ENCODE assay signal across 41 cellular contexts in genomic region chr3:31664031-31664430, GRCh38.
"Had no signal": no experiment of that assay in that cellular context is flagged by ENCODE, and none has a peak within 500 bp of the region (broad histone marks: within the 10 kb centered on the region; RNA-seq: fewer than 3 reads in every experiment).

No MANE protein-coding gene starts in this region.

- FAIRE-seq: astrocyte, bronchial epithelial cell had no signal

- H3K27ac ChIP-seq: adrenal gland, ascending aorta, body of pancreas, brain microvascular endothelial cell, breast epithelium, cardiac muscle cell had no signal

- H3K9me3 ChIP-seq: adrenal gland, ascending aorta, body of pancreas, breast epithelium had no signal

- H3K27me3 Mint-ChIP-seq: activated naive CD4-positive, alpha-beta T cell treated with anti-CD3 and anti-CD28 coated beads, Interleukin-2, amount 10 ng/mL, durations not matched to agents 7 days and 5 days; activated naive CD4-positive, alpha-beta T cell treated with anti-CD3 and anti-CD28 coated beads, Interleukin-2, amount 50 U/mL, for 24 hours; activated naive CD8-positive, alpha-beta T cell; activated naive CD8-positive, alpha-beta T cell treated with anti-CD3 and anti-CD28 coated beads for 36 hours; activated naive CD8-positive, alpha-beta T cell treated with anti-CD3 and anti-CD28 coated beads, Interleukin-2, amount 50 U/mL, for 24 hours had no signal

- H3K36me3 ChIP-seq: adrenal gland, breast epithelium, cardiac muscle cell had no signal

- H3K4me1 ChIP-seq: adrenal gland, ascending aorta, body of pancreas, breast epithelium had no signal

- DNase-seq: activated effector memory CD4-positive, alpha-beta T cell treated with anti-CD3 and anti-CD28 coated beads, Interleukin-2, amount 50 U/mL, for 16 hours; activated effector memory CD4-positive, alpha-beta T cell treated with Interleukin-2 at 50 U/mL for 16 hours; activated gamma-delta T cell; activated gamma-delta T cell treated with Interleukin-2 at 50 U/mL for 16 hours; activated naive CD4-positive, alpha-beta T cell; activated naive CD4-positive, alpha-beta T cell treated with anti-CD3 and anti-CD28 coated beads for 36 hours; activated naive CD4-positive, alpha-beta T cell treated with anti-CD3 and anti-CD28 coated beads, Interleukin-2, amount 10 ng/mL, durations not matched to agents 7 days and 5 days; activated naive CD4-positive, alpha-beta T cell treated with anti-CD3 and anti-CD28 coated beads, Interleukin-2, amount 50 U/mL, for 16 hours; activated naive CD4-positive, alpha-beta T cell treated with Interleukin-2 at 50 U/mL for 16 hours; activated naive CD8-positive, alpha-beta T cell treated with anti-CD3 and anti-CD28 coated beads for 36 hours; activated naive CD8-positive, alpha-beta T cell treated with anti-CD3 and anti-CD28 coated beads, Interleukin-2, amount 10 ng/mL, durations not matched to agents 7 days and 5 days; activated naive CD8-positive, alpha-beta T cell treated with anti-CD3 and anti-CD28 coated beads, Interleukin-2, amount 50 U/mL, for 24 hours; activated T-cell treated with anti-CD3 and anti-CD28 coated beads for 4 hours; activated T-cell treated with anti-CD3 and anti-CD28 coated beads, Interleukin-2, amount 50 U/mL, for 1 hour; activated T-cell treated with anti-CD3 and anti-CD28 coated beads, Interleukin-2, amount 50 U/mL, for 24 hours; activated T-cell treated with anti-CD3 and anti-CD28 coated beads, Interleukin-2, amount 50 U/mL, for 4 hours; activated T-cell treated with anti-CD3 and anti-CD28 coated beads, Interleukin-2, amount 50 U/mL, for 48 hours; activated T-cell treated with anti-CD3 and anti-CD28 coated beads, Interleukin-2, amount 50 U/mL, for 72 hours; amniotic stem cell; amygdala; anterior cingulate cortex; aorta; body of pancreas; brain microvascular endothelial cell; caudate nucleus; central memory CD4-positive, alpha-beta T cell; cerebellar nuclear complex had no signal

- H3K4me3 Mint-ChIP-seq: activated naive CD4-positive, alpha-beta T cell treated with anti-CD3 and anti-CD28 coated beads for 36 hours; activated naive CD4-positive, alpha-beta T cell treated with anti-CD3 and anti-CD28 coated beads, Interleukin-2, amount 10 ng/mL, durations not matched to agents 7 days and 5 days; activated naive CD4-positive, alpha-beta T cell treated with anti-CD3 and anti-CD28 coated beads, Interleukin-2, amount 50 U/mL, for 24 hours; activated naive CD8-positive, alpha-beta T cell; activated naive CD8-positive, alpha-beta T cell treated with anti-CD3 and anti-CD28 coated beads for 36 hours; activated naive CD8-positive, alpha-beta T cell treated with anti-CD3 and anti-CD28 coated beads, Interleukin-2, amount 10 ng/mL, durations not matched to agents 7 days and 5 days; activated naive CD8-positive, alpha-beta T cell treated with anti-CD3 and anti-CD28 coated beads, Interleukin-2, amount 50 U/mL, for 24 hours; activated T-cell treated with anti-CD3 and anti-CD28 coated beads, Interleukin-2, amount 50 U/mL, for 24 hours; activated T-cell treated with anti-CD3 and anti-CD28 coated beads, Interleukin-2, amount 50 U/mL, for 4 hours; activated T-cell treated with anti-CD3 and anti-CD28 coated beads, Interleukin-2, amount 50 U/mL, for 72 hours; activated T-helper 1 cell treated with anti-CD3 and anti-CD28 coated beads, Interleukin-12 subunit alpha, Interleukin-12 subunit beta, Interleukin-2, Interleukin-4 antibody, amounts not matched to agents 30 ng/mL and 10 ng/mL and 1 ng/mL, durations not matched to agents 14 hours and 24 hours and 36 hours; activated T-helper 17 cell treated with anti-CD3 and anti-CD28 coated beads, Interleukin-2, amount 50 U/mL, for 72 hours; brain; central memory CD8-positive, alpha-beta T cell had no signal

- H3K27ac Mint-ChIP-seq: activated naive CD4-positive, alpha-beta T cell treated with anti-CD3 and anti-CD28 coated beads for 36 hours; activated naive CD4-positive, alpha-beta T cell treated with anti-CD3 and anti-CD28 coated beads, Interleukin-2, amount 10 ng/mL, durations not matched to agents 7 days and 5 days; activated naive CD4-positive, alpha-beta T cell treated with anti-CD3 and anti-CD28 coated beads, Interleukin-2, amount 50 U/mL, for 24 hours; activated naive CD8-positive, alpha-beta T cell; activated naive CD8-positive, alpha-beta T cell treated with anti-CD3 and anti-CD28 coated beads for 36 hours; activated naive CD8-positive, alpha-beta T cell treated with anti-CD3 and anti-CD28 coated beads, Interleukin-2, amount 50 U/mL, for 24 hours; activated T-cell treated with anti-CD3 and anti-CD28 coated beads, Interleukin-2, amount 50 U/mL, for 24 hours; activated T-cell treated with anti-CD3 and anti-CD28 coated beads, Interleukin-2, amount 50 U/mL, for 72 hours; activated T-helper 1 cell treated with anti-CD3 and anti-CD28 coated beads, Interleukin-12 subunit alpha, Interleukin-12 subunit beta, Interleukin-2, Interleukin-4 antibody, amounts not matched to agents 30 ng/mL and 10 ng/mL and 1 ng/mL, durations not matched to agents 14 hours and 24 hours and 36 hours; activated T-helper 17 cell treated with anti-CD3 and anti-CD28 coated beads, Interleukin-2, amount 50 U/mL, for 72 hours; activated T-helper 2 cell treated with anti-CD3 and anti-CD28 coated beads, Interferon-gamma antibody, Interleukin-2, Interleukin-4, amounts not matched to agents 10 μg/mL and 5 μg/mL and 100 μg/mL, durations not matched to agents 14 hours and 24 hours and 36 hours had no signal

- H3K27me3 ChIP-seq: adrenal gland, ascending aorta, body of pancreas, brain microvascular endothelial cell, breast epithelium, cardiac muscle cell had no signal

- H3K4me3 ChIP-seq: adrenal gland, ascending aorta, body of pancreas, breast epithelium, cardiac muscle cell had no signal

- H3K9me3 Mint-ChIP-seq: activated naive CD4-positive, alpha-beta T cell treated with anti-CD3 and anti-CD28 coated beads, Interleukin-2, amount 50 U/mL, for 72 hours; activated naive CD8-positive, alpha-beta T cell treated with anti-CD3 and anti-CD28 coated beads, Interleukin-2, amount 10 ng/mL, durations not matched to agents 7 days and 5 days; activated T-helper 2 cell treated with anti-CD3 and anti-CD28 coated beads, Interferon-gamma antibody, Interleukin-2, Interleukin-4, amounts not matched to agents 10 μg/mL and 5 μg/mL and 100 μg/mL, durations not matched to agents 14 hours and 24 hours and 36 hours; brain; central memory CD8-positive, alpha-beta T cell had no signal

- ATAC-seq: activated naive CD4-positive, alpha-beta T cell treated with anti-CD3 and anti-CD28 coated beads, Interleukin-2, amount 50 U/mL, for 72 hours; activated naive CD8-positive, alpha-beta T cell treated with anti-CD3 and anti-CD28 coated beads, Interleukin-2, amount 50 U/mL, for 24 hours; activated T-cell treated with anti-CD3 and anti-CD28 coated beads, Interleukin-2, amount 50 U/mL, for 4 hours; activated T-cell treated with anti-CD3 and anti-CD28 coated beads, Interleukin-2, amount 50 U/mL, for 72 hours; activated T-helper 17 cell treated with anti-CD3 and anti-CD28 coated beads, Interleukin-2, amount 50 U/mL, for 72 hours; body of pancreas had no signal

- H3K36me3 Mint-ChIP-seq: activated naive CD4-positive, alpha-beta T cell treated with anti-CD3 and anti-CD28 coated beads, Interleukin-2, amount 10 ng/mL, durations not matched to agents 7 days and 5 days; activated naive CD8-positive, alpha-beta T cell treated with anti-CD3 and anti-CD28 coated beads, Interleukin-2, amount 10 ng/mL, durations not matched to agents 7 days and 5 days had no signal

- H3K4me1 Mint-ChIP-seq: activated naive CD4-positive, alpha-beta T cell treated with anti-CD3 and anti-CD28 coated beads, Interleukin-2, amount 10 ng/mL, durations not matched to agents 7 days and 5 days; activated naive CD4-positive, alpha-beta T cell treated with anti-CD3 and anti-CD28 coated beads, Interleukin-2, amount 50 U/mL, for 24 hours; activated naive CD8-positive, alpha-beta T cell treated with anti-CD3 and anti-CD28 coated beads for 36 hours; activated naive CD8-positive, alpha-beta T cell treated with anti-CD3 and anti-CD28 coated beads, Interleukin-2, amount 10 ng/mL, durations not matched to agents 7 days and 5 days; activated naive CD8-positive, alpha-beta T cell treated with anti-CD3 and anti-CD28 coated beads, Interleukin-2, amount 50 U/mL, for 24 hours; activated T-helper 17 cell treated with anti-CD3 and anti-CD28 coated beads, Interleukin-2, amount 50 U/mL, for 72 hours; central memory CD8-positive, alpha-beta T cell had no signal
